In genomic region chr4:140150636-140150885, GRCh38 we compare ENCODE assay signal across 8 cellular contexts. TPM values are rescaled to one million over a fixed set of nuclear protein-coding genes. Genes with fewer than 3 reads are reported as not detected.
DNase-seq lines count a peak whose midpoint lies in the region; ATAC-seq and TF ChIP-seq lines count a peak whose summit lies in the region.

No MANE protein-coding gene starts in this region.

- H3K4me1 Mint-ChIP-seq in activated T-helper 1 cell treated with anti-CD3 and anti-CD28 coated beads, Interleukin-12 subunit alpha, Interleukin-12 subunit beta, Interleukin-2, Interleukin-4 antibody, amounts not matched to agents 30 ng/mL and 10 ng/mL and 1 ng/mL, durations not matched to agents 14 hours and 24 hours and 36 hours (ENCODE audit: low read depth) = peaks cover 39% of the 10 kb centered on the region
- peaks cover 27% of the 10 kb centered on the region for H3K4me1 Mint-ChIP-seq in glutamatergic neuron (ENCODE audit: low read depth, unreplicated experiment)

- peaks cover 71% of the 10 kb centered on the region for H3K27me3 Mint-ChIP-seq in activated T-helper 1 cell treated with anti-CD3 and anti-CD28 coated beads, Interleukin-12 subunit alpha, Interleukin-12 subunit beta, Interleukin-2, Interleukin-4 antibody, amounts not matched to agents 30 ng/mL and 10 ng/mL and 1 ng/mL, durations not matched to agents 14 hours and 24 hours and 36 hours (ENCODE audit: insufficient read depth)
- H3K27me3 Mint-ChIP-seq in glutamatergic neuron (ENCODE audit: unreplicated experiment) = peaks cover 25% of the 10 kb centered on the region

- no peaks in the 10 kb centered on the region for H3K9me3 Mint-ChIP-seq in activated T-helper 1 cell treated with anti-CD3 and anti-CD28 coated beads, Interleukin-12 subunit alpha, Interleukin-12 subunit beta, Interleukin-2, Interleukin-4 antibody, amounts not matched to agents 30 ng/mL and 10 ng/mL and 1 ng/mL, durations not matched to agents 14 hours and 24 hours and 36 hours
- H3K9me3 Mint-ChIP-seq in glutamatergic neuron (ENCODE audit: unreplicated experiment) = peaks cover 21% of the 10 kb centered on the region

- DNase-seq in stimulated activated CD4-positive, alpha-beta T cell treated with anti-CD3 and anti-CD28 coated beads, Interleukin-12 subunit alpha, Interleukin-12 subunit beta, amount 100 ng/mL, for 24 hours (ENCODE audit: low read depth in 2 of 2) = peak; percentile 22 to 48
- DNase-seq in stimulated activated CD4-positive, alpha-beta T cell treated with anti-CD3 and anti-CD28 coated beads, Interleukin-4, amount 100 ng/mL, for 1 hour = no peak
- DNase-seq in activated T-helper 1 cell treated with anti-CD3 and anti-CD28 coated beads, Interleukin-12 subunit alpha, Interleukin-12 subunit beta, Interleukin-2, Interleukin-4 antibody, amounts not matched to agents 30 ng/mL and 10 ng/mL and 1 ng/mL, durations not matched to agents 14 hours and 24 hours and 36 hours (ENCODE audit: low spot score) = no peak
- DNase-seq in glutamatergic neuron (no peak), gastrocnemius medialis (peak; percentile 64 to 71), epidermal melanocyte (ENCODE audit: insufficient read length, low spot score) (no peak)

- intact Hi-C loops in activated T-helper 1 cell treated with anti-CD3 and anti-CD28 coated beads, Interleukin-12 subunit alpha, Interleukin-12 subunit beta, Interleukin-2, Interleukin-4 antibody, amounts not matched to agents 30 ng/mL and 10 ng/mL and 1 ng/mL, durations not matched to agents 14 hours and 24 hours and 36 hours (cut with micrococcal nuclease) = loop anchor here (1.0 to 10.0 kb wide), 10 partner anchors 34 to 886 kb away; partner anchors contain the start of genes ELMOD2 and SETD7
- intact Hi-C loops in gastrocnemius medialis (cut with DNase I; ENCODE audit: low total_unique reads) = loop anchor here (1.0 to 10.0 kb wide), 13 partner anchors 54 to 973 kb away; partner anchors contain the start of genes ELF2, ELMOD2, NAA15 and NDUFC1

- H3K4me3 Mint-ChIP-seq in activated T-helper 1 cell treated with anti-CD3 and anti-CD28 coated beads, Interleukin-12 subunit alpha, Interleukin-12 subunit beta, Interleukin-2, Interleukin-4 antibody, amounts not matched to agents 30 ng/mL and 10 ng/mL and 1 ng/mL, durations not matched to agents 14 hours and 24 hours and 36 hours = peak overlapping the region; percentile 85
- peak overlapping the region; percentile 91 for H3K4me3 Mint-ChIP-seq in glutamatergic neuron (ENCODE audit: unreplicated experiment)

- TF ChIP-seq POLR2A in gastrocnemius medialis (IDR thresholded peaks at IDR 0.05) = no peak

- H3K9me3 ChIP-seq in gastrocnemius medialis = no peaks in the 10 kb centered on the region

- H3K4me1 ChIP-seq in gastrocnemius medialis = peaks cover 0 to 19% of the 10 kb centered on the region in 2 donors

- peak overlapping the region; percentile 93 to 97 (median 94) for H3K27ac ChIP-seq in gastrocnemius medialis

- in situ Hi-C loops in gastrocnemius medialis (cut with MboI; ENCODE audit: low sequenced_read_pairs in 4 of 4) = loop anchor here (5.0 to 25.0 kb wide), 5 partner anchors 84 to 418 kb away; no protein-coding TSS in a partner anchor

- peak overlapping the region; percentile 68 to 92 (median 88) for H3K4me3 ChIP-seq in gastrocnemius medialis

- no peaks in the 10 kb centered on the region for H3K36me3 Mint-ChIP-seq in activated T-helper 1 cell treated with anti-CD3 and anti-CD28 coated beads, Interleukin-12 subunit alpha, Interleukin-12 subunit beta, Interleukin-2, Interleukin-4 antibody, amounts not matched to agents 30 ng/mL and 10 ng/mL and 1 ng/mL, durations not matched to agents 14 hours and 24 hours and 36 hours (ENCODE audit: low read depth)
- H3K36me3 Mint-ChIP-seq in glutamatergic neuron (ENCODE audit: unreplicated experiment) = no peaks in the 10 kb centered on the region

- no peaks in the 10 kb centered on the region for H3K36me3 ChIP-seq in gastrocnemius medialis

- H3K27ac Mint-ChIP-seq in activated T-helper 1 cell treated with anti-CD3 and anti-CD28 coated beads, Interleukin-12 subunit alpha, Interleukin-12 subunit beta, Interleukin-2, Interleukin-4 antibody, amounts not matched to agents 30 ng/mL and 10 ng/mL and 1 ng/mL, durations not matched to agents 14 hours and 24 hours and 36 hours = peak overlapping the region; percentile 83
- peak overlapping the region; percentile 95 for H3K27ac Mint-ChIP-seq in glutamatergic neuron (ENCODE audit: unreplicated experiment)

- TF ChIP-seq CTCF in glutamatergic neuron (IDR thresholded peaks at IDR 0.05; ENCODE audit: partially characterized antibody, unreplicated experiment) = no peak
- no peak for TF ChIP-seq CTCF in gastrocnemius medialis (IDR thresholded peaks at IDR 0.05 in 4 of 5, conservative IDR thresholded peaks at IDR 0.05 in 1 of 5)

- ATAC-seq in gastrocnemius medialis = peak; percentile 22 to 30
- ATAC-seq in HG02623 (IDR thresholded peaks at IDR 0.05; ENCODE audit: unreplicated experiment) = no peak
- ATAC-seq in GM19452 (IDR thresholded peaks at IDR 0.05; ENCODE audit: unreplicated experiment) = no peak

- H3K27me3 ChIP-seq in gastrocnemius medialis = no peaks in the 10 kb centered on the region

RNA-seq across cellular contexts. Expression of gene MAML3, which starts 3.4 kb away (rescaled TPM):
- total RNA-seq in activated T-helper 1 cell treated with anti-CD3 and anti-CD28 coated beads, Interleukin-12 subunit alpha, Interleukin-12 subunit beta, Interleukin-2, Interleukin-4 antibody, amounts not matched to agents 30 ng/mL and 10 ng/mL and 1 ng/mL, durations not matched to agents 14 hours and 24 hours and 36 hours = 0.32 and 0.47 TPM in 2 replicates
- 59.4 TPM for total RNA-seq in glutamatergic neuron (ENCODE audit: unreplicated experiment)
- 1 to 10 TPM in 3 of 4 donors, under 1 TPM in 1; 0.98 to 1.5 (median 1.4) TPM for total RNA-seq in gastrocnemius medialis

Comparison
In these comparisons a context has a peak if more than half of its experiments do, and no peak if none do; other contexts are left out.
1. DNase-seq: peak in stimulated activated CD4-positive, alpha-beta T cell treated with anti-CD3 and anti-CD28 coated beads, Interleukin-12 subunit alpha, Interleukin-12 subunit beta, amount 100 ng/mL, for 24 hours (2 of 2) and gastrocnemius medialis (2 of 2); none in stimulated activated CD4-positive, alpha-beta T cell treated with anti-CD3 and anti-CD28 coated beads, Interleukin-4, amount 100 ng/mL, for 1 hour (single experiment), activated T-helper 1 cell treated with anti-CD3 and anti-CD28 coated beads, Interleukin-12 subunit alpha, Interleukin-12 subunit beta, Interleukin-2, Interleukin-4 antibody, amounts not matched to agents 30 ng/mL and 10 ng/mL and 1 ng/mL, durations not matched to agents 14 hours and 24 hours and 36 hours (single experiment), glutamatergic neuron (single experiment) and epidermal melanocyte (single experiment).
2. ATAC-seq: peak in gastrocnemius medialis (2 of 2); none in HG02623 (single experiment) and GM19452 (single experiment).
3. RNA of gene MAML3, which starts 3.4 kb away (total RNA-seq): 59.4 TPM in glutamatergic neuron (single experiment); 0.98 to 1.5 TPM in gastrocnemius medialis and 0.32 to 0.47 TPM in activated T-helper 1 cell treated with anti-CD3 and anti-CD28 coated beads, Interleukin-12 subunit alpha, Interleukin-12 subunit beta, Interleukin-2, Interleukin-4 antibody, amounts not matched to agents 30 ng/mL and 10 ng/mL and 1 ng/mL, durations not matched to agents 14 hours and 24 hours and 36 hours; every median in the first group is over 10 times any median in the second.